Comparison of ENCODE assay signal across 12 cellular contexts in the genomic region with DNA sequence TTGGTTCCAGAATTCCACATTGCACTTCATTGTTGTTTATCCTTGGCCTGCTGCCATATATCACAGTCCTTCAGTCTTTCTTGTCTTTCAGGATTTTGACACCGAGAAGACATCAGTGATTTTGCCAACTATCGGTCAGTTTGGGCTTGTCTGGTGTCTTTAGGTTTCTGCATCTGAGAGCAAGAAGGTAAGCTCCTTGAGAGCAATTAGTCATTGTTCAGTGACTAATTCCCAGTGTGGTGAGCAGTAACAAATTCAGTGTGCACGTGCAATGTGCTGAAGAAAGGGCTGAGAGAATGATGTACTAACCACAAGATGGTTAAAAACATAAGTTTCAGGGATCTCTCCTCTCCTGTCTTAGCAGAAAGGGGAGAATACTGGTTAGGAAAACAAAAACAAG. TPM values are rescaled to one million over a fixed set of nuclear protein-coding genes. Genes with fewer than 3 reads are reported as not detected.
A peak's percentile ranks its signal among the peaks of the same experiment; 100 is the strongest.
DNase-seq lines count a peak whose midpoint lies in the region; ATAC-seq and TF ChIP-seq lines count a peak whose summit lies in the region.
"Had no signal": no experiment of that assay in that cellular context is flagged by ENCODE, and none has a peak within 500 bp of the region (broad histone marks: within the 10 kb centered on the region; RNA-seq: fewer than 3 reads in every experiment).

No MANE protein-coding gene starts in this region.

- peak overlapping the region; percentile 15 for H3K27ac ChIP-seq in thymus (ENCODE audit: low read depth)
- H3K27ac ChIP-seq: heart right ventricle had no signal

- no peaks in the 10 kb centered on the region for H3K27me3 ChIP-seq in thymus (ENCODE audit: control insufficient read depth, insufficient read depth)

- peak; percentile 24; the same call in 2 of the 3 replicates for ATAC-seq in SK-N-SH treated with all-trans-retinoic acid at 6 μM for 48 hours
- ATAC-seq in GM18505 (IDR thresholded peaks at IDR 0.05; ENCODE audit: unreplicated experiment), result no peak
- no peak for ATAC-seq in GM19035 (IDR thresholded peaks at IDR 0.05; ENCODE audit: unreplicated experiment)
- ATAC-seq: heart right ventricle, Right ventricle myocardium inferior had no signal

- DNase-seq in stimulated activated CD4-positive, alpha-beta T cell treated with anti-CD3 and anti-CD28 coated beads, Interleukin-15, amount 100 ng/mL, for 24 hours, result peak; percentile 53
- no peak for DNase-seq in stimulated activated CD4-positive, alpha-beta T cell treated with anti-CD3 and anti-CD28 coated beads, Interleukin-4, amount 100 ng/mL, for 1 hour
- DNase-seq in fibroblast of gingiva (ENCODE audit: low read depth), result peak; percentile 28
- no peak for DNase-seq in anterior cingulate cortex (lab: John Stamatoyannopoulos, UW)
- DNase-seq: activated CD4-positive, alpha-beta T cell treated with anti-CD3 and anti-CD28 coated beads, Interleukin-2, amount 50 U/mL, for 4 hours; heart right ventricle; NCI-H1436 treated with DMSO at 0.1 percent for 48 hours had no signal

- H3K36me3 ChIP-seq in thymus (ENCODE audit: control insufficient read depth, insufficient read depth), result no peaks in the 10 kb centered on the region
- H3K36me3 ChIP-seq: heart right ventricle had no signal

- WGBS in thymus, result 66% methylated on average over 3 of the region's 3 CpGs

- peaks cover 21% of the 10 kb centered on the region for H3K4me1 ChIP-seq in thymus (ENCODE audit: control insufficient read depth, insufficient read depth, low read length)

- no peaks in the 10 kb centered on the region for H3K9me3 ChIP-seq in thymus (ENCODE audit: control insufficient read depth)
- H3K9me3 ChIP-seq: heart right ventricle had no signal

- H3K4me3 ChIP-seq in thymus (ENCODE audit: low read length), result no peak overlapping the region
- H3K4me3 ChIP-seq: heart right ventricle had no signal

- TF ChIP-seq POLR2A in GM18505 (IDR thresholded peaks at IDR 0.05; ENCODE audit: borderline replicate concordance, extremely low read depth, insufficient read depth, insufficient read length), result no peak

TF ChIP-seq in SK-N-SH treated with all-trans-retinoic acid at 6 μM for 48 hours, 23 proteins besides CTCF, POLR2A, EP300 and RAD21:
- TF ChIP-seq, protein P1, sequence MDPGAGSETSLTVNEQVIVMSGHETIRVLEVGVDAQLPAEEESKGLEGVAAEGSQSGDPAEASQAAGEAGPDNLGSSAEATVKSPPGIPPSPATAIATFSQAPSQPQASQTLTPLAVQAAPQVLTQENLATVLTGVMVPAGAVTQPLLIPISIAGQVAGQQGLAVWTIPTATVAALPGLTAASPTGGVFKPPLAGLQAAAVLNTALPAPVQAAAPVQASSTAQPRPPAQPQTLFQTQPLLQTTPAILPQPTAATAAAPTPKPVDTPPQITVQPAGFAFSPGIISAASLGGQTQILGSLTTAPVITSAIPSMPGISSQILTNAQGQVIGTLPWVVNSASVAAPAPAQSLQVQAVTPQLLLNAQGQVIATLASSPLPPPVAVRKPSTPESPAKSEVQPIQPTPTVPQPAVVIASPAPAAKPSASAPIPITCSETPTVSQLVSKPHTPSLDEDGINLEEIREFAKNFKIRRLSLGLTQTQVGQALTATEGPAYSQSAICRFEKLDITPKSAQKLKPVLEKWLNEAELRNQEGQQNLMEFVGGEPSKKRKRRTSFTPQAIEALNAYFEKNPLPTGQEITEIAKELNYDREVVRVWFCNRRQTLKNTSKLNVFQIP (CRISPR knock-in tag; IDR thresholded peaks at IDR 0.05; ENCODE audit: borderline replicate concordance, low read depth), result no peak
- TF ChIP-seq GLIS3 (CRISPR knock-in tag; IDR thresholded peaks at IDR 0.05) (no peak), CSDC2 (CRISPR knock-in tag; IDR thresholded peaks at IDR 0.05) (no peak), RARB (CRISPR knock-in tag; IDR thresholded peaks at IDR 0.05) (no peak), BACH2 (CRISPR knock-in tag; IDR thresholded peaks at IDR 0.05; ENCODE audit: borderline replicate concordance) (no peak), ZNF565 (CRISPR knock-in tag; conservative IDR thresholded peaks at IDR 0.05; ENCODE audit: low read depth) (no peak), TCF4 (CRISPR knock-in tag; IDR thresholded peaks at IDR 0.05; ENCODE audit: borderline replicate concordance) (no peak), ZFP3 (CRISPR knock-in tag; IDR thresholded peaks at IDR 0.05) (no peak), OSR1 (CRISPR knock-in tag; IDR thresholded peaks at IDR 0.05) (no peak)
- TF ChIP-seq, protein P2, sequence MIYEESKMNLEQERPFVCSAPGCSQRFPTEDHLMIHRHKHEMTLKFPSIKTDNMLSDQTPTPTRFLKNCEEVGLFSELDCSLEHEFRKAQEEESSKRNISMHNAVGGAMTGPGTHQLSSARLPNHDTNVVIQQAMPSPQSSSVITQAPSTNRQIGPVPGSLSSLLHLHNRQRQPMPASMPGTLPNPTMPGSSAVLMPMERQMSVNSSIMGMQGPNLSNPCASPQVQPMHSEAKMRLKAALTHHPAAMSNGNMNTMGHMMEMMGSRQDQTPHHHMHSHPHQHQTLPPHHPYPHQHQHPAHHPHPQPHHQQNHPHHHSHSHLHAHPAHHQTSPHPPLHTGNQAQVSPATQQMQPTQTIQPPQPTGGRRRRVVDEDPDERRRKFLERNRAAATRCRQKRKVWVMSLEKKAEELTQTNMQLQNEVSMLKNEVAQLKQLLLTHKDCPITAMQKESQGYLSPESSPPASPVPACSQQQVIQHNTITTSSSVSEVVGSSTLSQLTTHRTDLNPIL (CRISPR knock-in tag; IDR thresholded peaks at IDR 0.05; ENCODE audit: low read depth), result no peak

RNA-seq across cellular contexts. Expression of a gene that starts 23.4 kb away (rescaled TPM):
- 0.07 TPM for polyA plus RNA-seq in thymus

Comparison
In these comparisons a context has a peak if more than half of its experiments do, and no peak if none do; other contexts are left out.
1. DNase-seq: peak in stimulated activated CD4-positive, alpha-beta T cell treated with anti-CD3 and anti-CD28 coated beads, Interleukin-15, amount 100 ng/mL, for 24 hours (single experiment) and fibroblast of gingiva (single experiment); none in stimulated activated CD4-positive, alpha-beta T cell treated with anti-CD3 and anti-CD28 coated beads, Interleukin-4, amount 100 ng/mL, for 1 hour (single experiment) and anterior cingulate cortex (0 of 58).